17 cellular contexts compared by ENCODE assay signal in genomic region chr4:36235306-36235705, GRCh38. TPM values are rescaled to one million over a fixed set of nuclear protein-coding genes. Genes with fewer than 3 reads are reported as not detected.
DNase-seq lines count a peak whose midpoint lies in the region; ATAC-seq, FAIRE-seq and TF ChIP-seq lines count a peak whose summit lies in the region.
"Had no signal": no experiment of that assay in that cellular context is flagged by ENCODE, and none has a peak within 500 bp of the region (broad histone marks: within the 10 kb centered on the region; RNA-seq: fewer than 3 reads in every experiment).

No MANE protein-coding gene starts in this region.

- H3K27me3 Mint-ChIP-seq in MCF 10A (ENCODE audit: insufficient read depth, unreplicated experiment), result no peaks in the 10 kb centered on the region

- peaks cover 13% of the 10 kb centered on the region for H3K9me3 Mint-ChIP-seq in MCF 10A (ENCODE audit: unreplicated experiment)

- no peaks in the 10 kb centered on the region for H3K4me1 ChIP-seq in breast epithelium

- ATAC-seq in GM19397 (IDR thresholded peaks at IDR 0.05; ENCODE audit: unreplicated experiment) (no peak), HG03457 (IDR thresholded peaks at IDR 0.05; ENCODE audit: unreplicated experiment) (no peak)

- H3K27me3 ChIP-seq in breast epithelium, result no peaks in the 10 kb centered on the region
- H3K27me3 ChIP-seq: BLaER1 had no signal

- H3K27ac ChIP-seq in breast epithelium, result no peak overlapping the region
- H3K27ac ChIP-seq: BLaER1, thoracic aorta had no signal

- POLR2A ChIA-PET in MCF 10A (lab: Yijun Ruan, JAX), result interaction anchor here (0.7 to 1.0 kb wide), 2 partner anchors 9 to 27 kb away, joined by 3 to 5 read pairs; partner anchors contain the start of gene ARAP2

- H3K36me3 Mint-ChIP-seq in MCF 10A (ENCODE audit: insufficient read depth, unreplicated experiment), result no peaks in the 10 kb centered on the region

- H3K9me3 ChIP-seq in breast epithelium, result no peaks in the 10 kb centered on the region
- H3K9me3 ChIP-seq: thoracic aorta had no signal

- no peak overlapping the region for H3K4me3 Mint-ChIP-seq in MCF 10A (ENCODE audit: unreplicated experiment)

- H3K4me1 Mint-ChIP-seq in MCF 10A (ENCODE audit: insufficient read depth, unreplicated experiment), result peaks cover 11% of the 10 kb centered on the region

- TF ChIP-seq CTCF in MCF 10A (IDR thresholded peaks at IDR 0.05; ENCODE audit: unreplicated experiment) (no peak), breast epithelium (IDR thresholded peaks at IDR 0.05) (no peak)

- H3K27ac Mint-ChIP-seq in MCF 10A (ENCODE audit: low read depth, unreplicated experiment), result no peak overlapping the region

- intact Hi-C loops in MCF 10A (cut with micrococcal nuclease), result no loop called here
- intact Hi-C loops in breast epithelium (cut with DNase I; ENCODE audit: low total_unique reads), result no loop called here
- intact Hi-C loops in cardiac septum (cut with DNase I), result no loop called here

- DNase-seq in MCF 10A (ENCODE audit: unreplicated experiment) (peak; percentile 48), breast epithelium (ENCODE audit: low spot score in 2 of 2) (no peak), RCC 7860 (ENCODE audit: low spot score) (peak; percentile 53), erythroblast (lab: John Stamatoyannopoulos, UW) (peak; percentile 72 to 88), cardiac septum (ENCODE audit: low spot score) (no peak), NCI-H187 (lab: John Stamatoyannopoulos, UW) (no peak)
- DNase-seq: activated CD4-positive, alpha-beta T cell treated with anti-CD3 and anti-CD28 coated beads, Interleukin-2, amount 50 U/mL, for 1 hour; anterior cingulate cortex; NCI-H1694; stimulated activated CD4-positive, alpha-beta T cell treated with anti-CD3 and anti-CD28 coated beads, Interleukin-2, amount 100 ng/mL, for 48 hours had no signal

- H3K4me3 ChIP-seq in breast epithelium, result no peak overlapping the region
- H3K4me3 ChIP-seq: BLaER1, thoracic aorta had no signal

- no TSS peak for BruUV-seq in MCF 10A (replicated peaks; lab: Mats Ljungman, UMichigan)

- CTCF ChIA-PET in MCF 10A (lab: Yijun Ruan, JAX), result no interaction called here

- no peak for FAIRE-seq in RCC 7860 (lab: Jason Lieb, UNC)

- no peak for TF ChIP-seq POLR2A in breast epithelium (IDR thresholded peaks at IDR 0.05)
- TF ChIP-seq POLR2A in erythroblast (IDR thresholded peaks at IDR 0.05; ENCODE audit: low read length), result no peak

- H3K36me3 ChIP-seq in breast epithelium, result no peaks in the 10 kb centered on the region
- H3K36me3 ChIP-seq: thoracic aorta had no signal

RNA-seq across cellular contexts. Expression of gene ARAP2, which starts 9.0 kb away (rescaled TPM):
- total RNA-seq in MCF 10A (2022), result 10.9 and 12.0 TPM in 2 replicates
- 10 to 100 TPM; 21.3 to 71.4 (median 23.2) TPM for total RNA-seq in breast epithelium
- total RNA-seq in cardiac septum, result 6.6 TPM

RNA-seq across cellular contexts. Expression of gene DTHD1, which starts 46.1 kb away (rescaled TPM):
- not detected in 2 replicates for total RNA-seq in MCF 10A (2022)
- total RNA-seq in breast epithelium, result under 1 TPM; 0.29 to 0.48 (median 0.33) TPM
- total RNA-seq in cardiac septum, result 0.08 TPM
- total RNA-seq: epithelial cell of proximal tubule, kidney epithelial cell, RPMI7951 had no signal

Comparison
In these comparisons a context has a peak if more than half of its experiments do, and no peak if none do; other contexts are left out.
1. DNase-seq: peak in MCF 10A (single experiment), RCC 7860 (single experiment) and erythroblast (2 of 2); none in breast epithelium (0 of 2), cardiac septum (single experiment) and NCI-H187 (0 of 2).